8 cellular contexts compared by ENCODE assay signal in the genomic region with DNA sequence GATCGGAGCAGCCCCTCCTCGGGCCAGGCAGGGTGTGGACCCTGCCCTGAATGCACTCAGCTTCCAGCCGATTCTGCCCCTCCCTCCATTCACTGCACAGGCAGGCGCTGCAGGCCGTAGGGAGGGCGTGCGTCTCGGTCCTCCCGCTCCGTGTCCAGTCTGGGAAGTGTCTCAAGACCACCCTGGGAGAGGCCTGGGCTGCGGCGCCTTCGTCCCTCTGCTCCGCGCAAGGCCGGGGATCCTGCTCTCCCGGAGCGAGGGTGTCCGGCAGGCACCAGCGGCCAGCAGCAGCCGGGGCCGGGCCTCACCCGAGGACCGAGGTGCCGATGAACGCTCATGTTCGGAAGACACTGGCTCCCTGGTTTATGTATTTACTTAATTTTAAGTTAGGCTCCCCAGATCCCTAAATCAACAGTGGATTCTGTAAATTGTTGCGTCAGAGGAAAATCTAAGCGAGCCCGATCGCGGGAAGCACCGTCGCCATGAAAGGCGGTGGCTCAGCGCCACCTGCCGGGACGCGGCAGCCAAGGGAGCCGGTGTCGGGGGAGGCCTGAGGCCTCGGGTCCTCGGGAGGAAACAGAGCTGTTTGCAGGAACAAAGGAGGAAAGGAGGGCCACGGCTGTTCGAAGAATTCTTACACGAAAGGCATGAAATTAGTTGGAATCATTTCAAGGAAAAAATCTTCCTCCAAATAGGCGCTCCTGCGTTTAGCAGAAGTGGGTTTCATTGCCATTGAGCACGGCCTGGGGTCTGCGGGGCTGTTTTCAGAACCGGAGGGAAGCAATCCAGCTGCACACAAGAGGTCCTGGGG.
DNase-seq lines count a peak whose midpoint lies in the region; ATAC-seq, FAIRE-seq and TF ChIP-seq lines count a peak whose summit lies in the region.

No MANE protein-coding gene starts in this region.

- H3K4me3 ChIP-seq in astrocyte of the spinal cord (ENCODE audit: low read depth, low read length) (peak overlapping the region; percentile 15), iPS-18a (ENCODE audit: low read length) (peak overlapping the region; percentile 56), sigmoid colon (peak overlapping the region in 3 of 4 donors; percentile 24 to 41 (median 38))

- intact Hi-C loops in sigmoid colon (cut with DNase I), result loop anchor here (5.0 kb wide), 1 partner anchor 1055 kb away; no protein-coding TSS in a partner anchor

- DNase-seq in NCI-H1694 treated with DMSO at 0.1 percent for 48 hours (lab: John Stamatoyannopoulos, UW) (peak; percentile 62), astrocyte of the spinal cord (ENCODE audit: low read depth, low spot score) (peak; percentile 50), sigmoid colon (peak; percentile 76), HUDEP-2 (lab: John Stamatoyannopoulos, UW; ENCODE audit: unreplicated experiment in 76 of 76) (no peak)
- no peak for DNase-seq in activated CD8-positive, alpha-beta memory T cell treated with anti-CD3 and anti-CD28 coated beads, Interleukin-2, amount 50 U/mL, for 48 hours

- no peak for TF ChIP-seq POLR2A in sigmoid colon (IDR thresholded peaks at IDR 0.05)

- no peak for TF ChIP-seq EP300 in sigmoid colon (IDR thresholded peaks at IDR 0.05)

- FAIRE-seq in G401.6 (lab: Jason Lieb, UNC), result peak; percentile 89

- WGBS in sigmoid colon, 2 donors, result 14 to 41% methylated on average over 51 of the region's 51 CpGs

- in situ Hi-C loops in astrocyte of the spinal cord (cut with HindIII; ENCODE audit: low sequenced_read_pairs), result no loop called here

- H3K27ac ChIP-seq in iPS-18a (ENCODE audit: low read length) (no peak overlapping the region), sigmoid colon (no peak overlapping the region)

- no peak for ATAC-seq in HG02623 (IDR thresholded peaks at IDR 0.05; ENCODE audit: unreplicated experiment)

- peak overlapping the region; percentile 37 for H3K9ac ChIP-seq in iPS-18a (ENCODE audit: low read length)

- H3K36me3 ChIP-seq in iPS-18a (ENCODE audit: control insufficient read depth, low read depth, low read length) (no peaks in the 10 kb centered on the region), sigmoid colon (no peaks in the 10 kb centered on the region)

- H3K4me1 ChIP-seq in iPS-18a (ENCODE audit: control insufficient read depth, low read depth, low read length) (peaks cover 5% of the 10 kb centered on the region), sigmoid colon (peaks cover 0 to 11% (median 8%) of the 10 kb centered on the region in 4 donors)

- H3K27me3 ChIP-seq in iPS-18a (ENCODE audit: control insufficient read depth, insufficient read depth, low read length), result peaks cover 8% of the 10 kb centered on the region
- peaks cover 0 to 11% (median 5%) of the 10 kb centered on the region in 3 donors for H3K27me3 ChIP-seq in sigmoid colon

- H3K9me3 ChIP-seq in iPS-18a (ENCODE audit: control insufficient read depth, low read depth, low read length) (no peaks in the 10 kb centered on the region), sigmoid colon (no peaks in the 10 kb centered on the region)

- TF ChIP-seq CTCF in astrocyte of the spinal cord (IDR thresholded peaks at IDR 0.05; ENCODE audit: low read depth, low read length), result peak; percentile 89
- TF ChIP-seq CTCF in sigmoid colon (IDR thresholded peaks at IDR 0.05), result peak; percentile 19 to 66 (median 52)

Comparison
In these comparisons a context has a peak if more than half of its experiments do, and no peak if none do; other contexts are left out.
1. DNase-seq: peak in NCI-H1694 treated with DMSO at 0.1 percent for 48 hours (single experiment), astrocyte of the spinal cord (single experiment) and sigmoid colon (single experiment); none in HUDEP-2 (0 of 76) and activated CD8-positive, alpha-beta memory T cell treated with anti-CD3 and anti-CD28 coated beads, Interleukin-2, amount 50 U/mL, for 48 hours (single experiment).
2. Peak in every context shown above with its lines, with median percentiles within 50 percentile points of each other: H3K4me3 ChIP-seq.